1 cellular context compared by ENCODE assay signal in genomic region chr3:112676659-112677234, GRCh38.
TF ChIP-seq lines count a peak whose summit lies in the region.

No MANE protein-coding gene starts in this region.

TF ChIP-seq in SK-N-SH, 30 proteins besides CTCF, POLR2A, EP300 and RAD21 (continued from another document):
- TF ChIP-seq CHD2 (IDR thresholded peaks at IDR 0.05; ENCODE audit: low read length, partially characterized antibody), result no peak
- peak; percentile 47; the same call in 1 of the 2 replicates for TF ChIP-seq ZBTB33 (IDR thresholded peaks at IDR 0.05; ENCODE audit: borderline replicate concordance, low read depth)
- peak; percentile 70 for TF ChIP-seq NFIC (IDR thresholded peaks at IDR 0.05; ENCODE audit: borderline replicate concordance)
- TF ChIP-seq SIN3A (IDR thresholded peaks at IDR 0.05; ENCODE audit: borderline replicate concordance, low read depth, low read length), result 0 out of 2 replicates have a peak, but pooled peaks have one; percentile 76
- TF ChIP-seq PBX3 (IDR thresholded peaks at IDR 0.05), result peak; percentile 85
- TF ChIP-seq REST (IDR thresholded peaks at IDR 0.05; ENCODE audit: low read depth, low read length), result 0 out of 2 replicates have a peak, but pooled peaks have one; percentile 50
- TF ChIP-seq, protein P1, sequence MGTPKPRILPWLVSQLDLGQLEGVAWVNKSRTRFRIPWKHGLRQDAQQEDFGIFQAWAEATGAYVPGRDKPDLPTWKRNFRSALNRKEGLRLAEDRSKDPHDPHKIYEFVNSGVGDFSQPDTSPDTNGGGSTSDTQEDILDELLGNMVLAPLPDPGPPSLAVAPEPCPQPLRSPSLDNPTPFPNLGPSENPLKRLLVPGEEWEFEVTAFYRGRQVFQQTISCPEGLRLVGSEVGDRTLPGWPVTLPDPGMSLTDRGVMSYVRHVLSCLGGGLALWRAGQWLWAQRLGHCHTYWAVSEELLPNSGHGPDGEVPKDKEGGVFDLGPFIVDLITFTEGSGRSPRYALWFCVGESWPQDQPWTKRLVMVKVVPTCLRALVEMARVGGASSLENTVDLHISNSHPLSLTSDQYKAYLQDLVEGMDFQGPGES (IDR thresholded peaks at IDR 0.05; ENCODE audit: low read depth, low read length), result no peak
TF ChIP-seq in SK-N-SH: peak in this region for 16.
